In genomic region chr3:53045107-53045783, GRCh38 we compare ENCODE assay signal across 8 cellular contexts. TPM values are rescaled to one million over a fixed set of nuclear protein-coding genes. Genes with fewer than 3 reads are reported as not detected.
A peak's percentile ranks its signal among the peaks of the same experiment; 100 is the strongest.
DNase-seq lines count a peak whose midpoint lies in the region; ATAC-seq and TF ChIP-seq lines count a peak whose summit lies in the region.

No MANE protein-coding gene starts in this region.

- H4K20me1 ChIP-seq in mammary epithelial cell (ENCODE audit: insufficient read depth, low read length), result no peaks in the 10 kb centered on the region

- H3K27ac ChIP-seq in CD8-positive, alpha-beta memory T cell (ENCODE audit: low read depth, low read length), result peak overlapping the region; percentile 66
- H3K27ac ChIP-seq in VCaP (peak overlapping the region; percentile 96), mammary epithelial cell (ENCODE audit: insufficient read depth, low read depth, low read length) (peak overlapping the region; percentile 63)

- peak; percentile 23 for ATAC-seq in GM19438 (IDR thresholded peaks at IDR 0.05; ENCODE audit: low read depth, unreplicated experiment)

- H3K4me2 ChIP-seq in mammary epithelial cell (ENCODE audit: insufficient read depth, low read depth, low read length), result peak overlapping the region; percentile 97

- H3K27me3 ChIP-seq in CD8-positive, alpha-beta memory T cell (ENCODE audit: insufficient read depth, low read length, poor library complexity, severe bottlenecking), result no peaks in the 10 kb centered on the region
- H3K27me3 ChIP-seq in mammary epithelial cell (ENCODE audit: insufficient read depth, low read length), result no peaks in the 10 kb centered on the region

- H3K36me3 Mint-ChIP-seq in CD8-positive, alpha-beta memory T cell, result peaks cover 0 to 11% (median 0%) of the 10 kb centered on the region in 3 donors

- BruUV-seq in mammary epithelial cell (replicated peaks; lab: Mats Ljungman, UMichigan), result no TSS peak

- no peaks in the 10 kb centered on the region for H3K36me3 ChIP-seq in CD8-positive, alpha-beta memory T cell (ENCODE audit: insufficient read depth, low read length)
- H3K36me3 ChIP-seq in mammary epithelial cell (ENCODE audit: insufficient read depth, low read length), result no peaks in the 10 kb centered on the region

- CTCF ChIA-PET in CD8-positive, alpha-beta memory T cell (lab: Charles Lee), result interaction anchor here (0.6 to 2.2 kb wide), 7 partner anchors 9 to 152 kb away, joined by 3 to 15 read pairs (median 4); no protein-coding TSS in a partner anchor
- CTCF ChIA-PET in mammary epithelial cell (lab: Charles Lee; ENCODE audit: low non-redundant PET), result no interaction called here

- H3K4me3 Mint-ChIP-seq in CD8-positive, alpha-beta memory T cell, result peak overlapping the region; percentile 94 to 99 (median 97)

- DNase-seq in CD8-positive, alpha-beta memory T cell, result peak; percentile 53 to 77 (median 65)
- DNase-seq in HT-29 (ENCODE audit: low spot score), result peak; percentile 49
- DNase-seq in mammary epithelial cell, result no peak
- DNase-seq in inferior parietal cortex (ENCODE audit: extremely low spot score), result peak; percentile 21
- peak; percentile 46 for DNase-seq in stimulated activated CD4-positive, alpha-beta T cell treated with anti-CD3 and anti-CD28 coated beads, Interleukin-12 subunit alpha, Interleukin-12 subunit beta, amount 100 ng/mL, for 4 hours
- no peak for DNase-seq in KG1 (lab: John Stamatoyannopoulos, UW)

- peaks cover 0 to 4% of the 10 kb centered on the region in 2 donors for H3K27me3 Mint-ChIP-seq in CD8-positive, alpha-beta memory T cell

- peaks cover 29% of the 10 kb centered on the region for H3K4me1 ChIP-seq in CD8-positive, alpha-beta memory T cell (ENCODE audit: insufficient read depth, low read length)
- H3K4me1 ChIP-seq in mammary epithelial cell (ENCODE audit: insufficient read depth, low read length), result peaks cover 25% of the 10 kb centered on the region

- in situ Hi-C loops in mammary epithelial cell (cut with MboI; ENCODE audit: low sequenced_read_pairs in 2 of 2), result no loop called here

- POLR2A ChIA-PET in CD8-positive, alpha-beta memory T cell (lab: Charles Lee), result interaction anchor here (0.6 to 1.7 kb wide), 9 partner anchors 9 to 152 kb away, joined by 3 to 8 read pairs (median 3); no protein-coding TSS in a partner anchor

- no peak for TF ChIP-seq CTCF in VCaP (conservative IDR thresholded peaks at IDR 0.05)
- TF ChIP-seq CTCF in mammary epithelial cell (conservative IDR thresholded peaks at IDR 0.05 in 1 of 2, IDR thresholded peaks at IDR 0.05 in 1 of 2; ENCODE audit: extremely low read depth in 1 of 2, insufficient read depth in 1 of 2, low read depth in 1 of 2, low read length in 2 of 2), result no peak

- H2AFZ ChIP-seq in mammary epithelial cell (ENCODE audit: low read depth, low read length), result peak overlapping the region; percentile 95

- H3K9ac ChIP-seq in mammary epithelial cell (ENCODE audit: insufficient read depth, low read length), result peak overlapping the region; percentile 68

- dilution Hi-C loops in mammary epithelial cell (cut with HindIII; ENCODE audit: low sequenced_read_pairs), result no loop called here

- H3K79me2 ChIP-seq in mammary epithelial cell (ENCODE audit: insufficient read depth, low read length), result peaks cover 38% of the 10 kb centered on the region

- H3K9me3 ChIP-seq in CD8-positive, alpha-beta memory T cell (ENCODE audit: low read length), result no peaks in the 10 kb centered on the region
- no peaks in the 10 kb centered on the region for H3K9me3 ChIP-seq in mammary epithelial cell (replicated peaks; ENCODE audit: insufficient read depth, low read length)

- no peaks in the 10 kb centered on the region for H3K9me3 Mint-ChIP-seq in CD8-positive, alpha-beta memory T cell

- peak overlapping the region; percentile 96 to 99 (median 98) for H3K27ac Mint-ChIP-seq in CD8-positive, alpha-beta memory T cell

- intact Hi-C loops in mammary epithelial cell (cut with micrococcal nuclease), result no loop called here

- peaks cover 39 to 49% (median 43%) of the 10 kb centered on the region in 3 donors for H3K4me1 Mint-ChIP-seq in CD8-positive, alpha-beta memory T cell

- WGBS in mammary epithelial cell (ENCODE audit: low coverage, missing lambda C conversion rate), result no CpG with 5 or more reads among the region's 138 CpGs

- H3K4me3 ChIP-seq in CD8-positive, alpha-beta memory T cell (ENCODE audit: low read length), result peak overlapping the region; percentile 71
- peak overlapping the region; percentile 78 to 89 (median 81) for H3K4me3 ChIP-seq in mammary epithelial cell (replicated peaks in 1 of 3; ENCODE audit: insufficient read depth in 1 of 3, low read depth in 2 of 3, low read length in 3 of 3)

RNA-seq across cellular contexts. Expression of gene SFMBT1, which starts 0.6 kb away (rescaled TPM):
- 10 to 100 TPM; 18.3 to 21.0 TPM for total RNA-seq in CD8-positive, alpha-beta memory T cell
- polyA plus RNA-seq in CD8-positive, alpha-beta memory T cell, result 17.0 TPM
- total RNA-seq in HT-29 (2014; rRNA removed; shearing (Covaris generic)), result 20.2 and 23.0 TPM in 2 replicates
- total RNA-seq in mammary epithelial cell, result 10 to 100 TPM in 1 of 2 donors, 1 to 10 TPM in 1; 8.7 to 21.5 TPM
- 5.7 TPM for polyA plus RNA-seq in mammary epithelial cell
- polyA minus RNA-seq in mammary epithelial cell, result 40.5 TPM

Comparison
In these comparisons a context has a peak if more than half of its experiments do, and no peak if none do; other contexts are left out.
1. DNase-seq: peak in CD8-positive, alpha-beta memory T cell (5 of 5), HT-29 (single experiment), inferior parietal cortex (single experiment) and stimulated activated CD4-positive, alpha-beta T cell treated with anti-CD3 and anti-CD28 coated beads, Interleukin-12 subunit alpha, Interleukin-12 subunit beta, amount 100 ng/mL, for 4 hours (single experiment); none in mammary epithelial cell (single experiment) and KG1 (single experiment).
2. Peak in every context shown above with its lines, with median percentiles within 50 percentile points of each other: H3K27ac ChIP-seq.